In genomic region chr13:112905086-112905485, GRCh38 we compare ENCODE assay signal across 1 cellular context.
TF ChIP-seq lines count a peak whose summit lies in the region.

No MANE protein-coding gene starts in this region.

TF ChIP-seq in GM23338, 12 proteins besides CTCF, POLR2A, EP300 and RAD21 (continued from another document):
- TF ChIP-seq ZNF462 (CRISPR knock-in tag; IDR thresholded peaks at IDR 0.05), result no peak
- TF ChIP-seq CREB1 (CRISPR knock-in tag; IDR thresholded peaks at IDR 0.05; ENCODE audit: low read depth), result no peak
- TF ChIP-seq REST (IDR thresholded peaks at IDR 0.05; ENCODE audit: unreplicated experiment), result no peak
TF ChIP-seq in GM23338: peak in this region for 0.
